In the genomic region with DNA sequence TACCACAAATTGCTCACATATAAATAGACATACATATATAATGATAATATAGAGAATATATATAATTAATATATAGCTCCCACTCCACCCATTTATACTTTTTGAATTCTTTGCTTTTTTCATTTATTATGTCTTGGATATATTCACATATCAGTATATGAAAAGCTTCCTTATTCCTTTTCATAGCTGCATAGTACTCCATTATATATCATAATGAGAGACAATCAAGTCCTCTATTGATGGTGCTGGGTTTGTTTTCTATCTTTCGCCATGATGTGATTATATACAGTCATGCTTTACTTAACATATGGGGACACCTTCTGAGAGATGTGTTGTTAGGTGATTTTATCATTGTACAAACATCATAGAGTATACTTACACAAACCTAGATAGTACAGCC, we compare ENCODE assay signal across 36 cellular contexts. TPM values are rescaled to one million over a fixed set of nuclear protein-coding genes. Genes with fewer than 3 reads are reported as not detected.
DNase-seq lines count a peak whose midpoint lies in the region; ATAC-seq, FAIRE-seq and TF ChIP-seq lines count a peak whose summit lies in the region.
"Had no signal": no experiment of that assay in that cellular context is flagged by ENCODE, and none has a peak within 500 bp of the region (broad histone marks: within the 10 kb centered on the region; RNA-seq: fewer than 3 reads in every experiment).

No MANE protein-coding gene starts in this region.

- no peaks in the 10 kb centered on the region for H3K4me1 Mint-ChIP-seq in activated naive CD4-positive, alpha-beta T cell treated with anti-CD3 and anti-CD28 coated beads, Interleukin-2, amount 50 U/mL, for 24 hours
- H3K4me1 Mint-ChIP-seq: B cell; CD14-positive monocyte; CD4-positive, alpha-beta memory T cell; CD4-positive, CD25-positive, alpha-beta regulatory T cell; CD8-positive, alpha-beta memory T cell had no signal

- no peak for TF ChIP-seq POLR2A in K562 (conservative IDR thresholded peaks at IDR 0.05)

- 35% methylated on average over 1 of the region's 1 CpG for WGBS in K562 (ENCODE audit: insufficient coverage, low coverage, missing lambda C conversion rate)

- H3K4me1 ChIP-seq in HEK293 (ENCODE audit: control insufficient read depth, insufficient read depth, low read length) (peaks cover 4% of the 10 kb centered on the region), K562 (replicated peaks in 1 of 2; ENCODE audit: control insufficient read depth in 2 of 2, insufficient read depth in 2 of 2, low read length in 2 of 2) (peaks cover 0 to 9% of the 10 kb centered on the region in 2 experiments; a peak in 2 of 5 replicates)
- H3K4me1 ChIP-seq: BE2C; BLaER1; BLaER1 treated with 17β-estradiol and CSF1 and Interleukin-3, amounts not matched to agents 10 nM and 100 nM had no signal

- BruUV-seq in K562 (replicated peaks; lab: Mats Ljungman, UMichigan): no TSS peak

- intact Hi-C loops in K562 (cut with micrococcal nuclease): no loop called here

- H3K27me3 ChIP-seq in K562 (ENCODE audit: control insufficient read depth in 2 of 2, insufficient read depth in 2 of 2, low read length in 2 of 2): no peaks in the 10 kb centered on the region
- H3K27me3 ChIP-seq: BE2C; BLaER1; BLaER1 treated with 17β-estradiol and CSF1 and Interleukin-3, amounts not matched to agents 10 nM and 100 nM had no signal

- DNase-seq in activated naive CD4-positive, alpha-beta T cell treated with anti-CD3 and anti-CD28 coated beads, Interleukin-2, amount 50 U/mL, for 16 hours: no peak
- DNase-seq in K562 (ENCODE audit: extremely low read depth in 1 of 4, low spot score in 3 of 4) (no peak), epithelial cell of prostate (ENCODE audit: low read depth, low spot score) (no peak), cerebellar nuclear complex (lab: John Stamatoyannopoulos, UW) (no peak)
- DNase-seq: 8988T; ACHN; AML-193; BE2C; C1 segment of cervical spinal cord; Caco-2; Calu3; CD4-positive, alpha-beta memory T cell; CD4-positive, alpha-beta T cell; CD4-positive, CD25-positive, alpha-beta regulatory T cell; CD8-positive, alpha-beta memory T cell; CD8-positive, alpha-beta T cell; COR-L47; DMS 273 treated with DMSO at 0.1 percent for 48 hours; DMS153; DMS53; DMS79; DMS79 treated with DMSO at 0.1 percent for 48 hours; DND-41; EL had no signal

- ATAC-seq in K562 (no peak), HG02885 (IDR thresholded peaks at IDR 0.05; ENCODE audit: poor library complexity, unreplicated experiment) (no peak), HG02938 (IDR thresholded peaks at IDR 0.05; ENCODE audit: unreplicated experiment) (no peak)
- ATAC-seq: A549; CD8-positive, alpha-beta T cell had no signal

- peaks cover 4% of the 10 kb centered on the region for H3K9me3 Mint-ChIP-seq in activated naive CD4-positive, alpha-beta T cell treated with anti-CD3 and anti-CD28 coated beads, Interleukin-2, amount 50 U/mL, for 24 hours
- H3K9me3 Mint-ChIP-seq: CD4-positive, alpha-beta T cell had no signal

- no peaks in the 10 kb centered on the region for H3K9me1 ChIP-seq in K562 (ENCODE audit: control insufficient read depth, insufficient read depth, low read length)

- TF ChIP-seq RAD21 in K562 (CRISPR knock-in tag; conservative IDR thresholded peaks at IDR 0.05 in 1 of 2, IDR thresholded peaks at IDR 0.05 in 1 of 2): no peak

- FAIRE-seq in K562 (lab: Jason Lieb, UNC): no peak
- FAIRE-seq: A549, D721Med had no signal

- H3K9ac ChIP-seq in K562 (ENCODE audit: insufficient read depth in 1 of 2, low read depth in 2 of 2, low read length in 2 of 2): no peak overlapping the region
- H3K9ac ChIP-seq: BLaER1; BLaER1 treated with 17β-estradiol and CSF1 and Interleukin-3, amounts not matched to agents 10 nM and 100 nM had no signal

- CTCF ChIA-PET in HEK293 (lab: Yijun Ruan, JAX): interaction anchor here (0.7 kb wide), 2 partner anchors 149 to 236 kb away, joined by 3 read pairs; no protein-coding TSS in a partner anchor
- CTCF ChIA-PET in K562 (lab: Yijun Ruan, JAX; ENCODE audit: low intra/inter-chr PET ratio): no interaction called here

- POLR2A ChIA-PET in HEK293 (lab: Yijun Ruan, JAX): no interaction called here
- POLR2A ChIA-PET in K562 (lab: Yijun Ruan, JAX): no interaction called here

- H3K4me3 Mint-ChIP-seq in activated naive CD4-positive, alpha-beta T cell treated with anti-CD3 and anti-CD28 coated beads, Interleukin-2, amount 50 U/mL, for 24 hours: no peak overlapping the region
- H3K4me3 Mint-ChIP-seq: B cell; CD14-positive monocyte; CD4-positive, alpha-beta memory T cell; CD4-positive, alpha-beta T cell; CD4-positive, CD25-positive, alpha-beta regulatory T cell; CD8-positive, alpha-beta memory T cell; CD8-positive, alpha-beta T cell had no signal

- TF ChIP-seq CTCF in HEK293 (tag by site-specific recombination; IDR thresholded peaks at IDR 0.05) (no peak), K562 (IDR thresholded peaks at IDR 0.05 in 2 of 3, conservative IDR thresholded peaks at IDR 0.05 in 1 of 3; ENCODE audit: insufficient read depth in 2 of 3, low read depth in 1 of 3, low read length in 3 of 3) (no peak)

- H3K36me3 ChIP-seq in HEK293 (ENCODE audit: control insufficient read depth in 2 of 2, insufficient read depth in 1 of 2, low read length in 2 of 2) (no peaks in the 10 kb centered on the region), K562 (ENCODE audit: control insufficient read depth, insufficient read depth, low read length) (no peaks in the 10 kb centered on the region)
- H3K36me3 ChIP-seq: BE2C; BLaER1; BLaER1 treated with 17β-estradiol and CSF1 and Interleukin-3, amounts not matched to agents 10 nM and 100 nM had no signal

- H3K36me3 Mint-ChIP-seq in activated naive CD4-positive, alpha-beta T cell treated with anti-CD3 and anti-CD28 coated beads, Interleukin-2, amount 50 U/mL, for 24 hours: peaks cover 2% of the 10 kb centered on the region
- H3K36me3 Mint-ChIP-seq: CD14-positive monocyte; CD4-positive, alpha-beta memory T cell; CD4-positive, CD25-positive, alpha-beta regulatory T cell; CD8-positive, alpha-beta T cell had no signal

- no peaks in the 10 kb centered on the region for H3K27me3 Mint-ChIP-seq in activated naive CD4-positive, alpha-beta T cell treated with anti-CD3 and anti-CD28 coated beads, Interleukin-2, amount 50 U/mL, for 24 hours
- H3K27me3 Mint-ChIP-seq: B cell; CD4-positive, alpha-beta memory T cell; CD4-positive, alpha-beta T cell; CD4-positive, CD25-positive, alpha-beta regulatory T cell; CD8-positive, alpha-beta memory T cell had no signal

- H3K79me2 ChIP-seq in K562 (ENCODE audit: control insufficient read depth, insufficient read depth, low read length): no peaks in the 10 kb centered on the region

- no peak overlapping the region for H2AFZ ChIP-seq in K562 (ENCODE audit: low read depth, low read length)

- no peak for TF ChIP-seq EP300 in K562 (IDR thresholded peaks at IDR 0.05; ENCODE audit: low read length)

- H3K27ac ChIP-seq in HEK293 (ENCODE audit: extremely low read depth, low read depth, low read length) (no peak overlapping the region), K562 (ENCODE audit: extremely low read depth, low read depth, low read length) (no peak overlapping the region), epithelial cell of prostate (peak overlapping the region; percentile 41)
- H3K27ac ChIP-seq: 22Rv1; A549; BLaER1; BLaER1 treated with 17β-estradiol and CSF1 and Interleukin-3, amounts not matched to agents 10 nM and 100 nM; C4-2B had no signal

- no peak overlapping the region for H3K4me2 ChIP-seq in K562 (ENCODE audit: insufficient read depth, low read length)
- H3K4me2 ChIP-seq: A549; BLaER1; BLaER1 treated with 17β-estradiol and CSF1 and Interleukin-3, amounts not matched to agents 10 nM and 100 nM had no signal

- in situ Hi-C loops in K562 (cut with MboI): no loop called here

- H3K4me3 ChIP-seq in HEK293 (ENCODE audit: low read depth, low read length) (no peak overlapping the region), K562 (no peak overlapping the region)
- H3K4me3 ChIP-seq: A549; BLaER1; BLaER1 treated with 17β-estradiol and CSF1 and Interleukin-3, amounts not matched to agents 10 nM and 100 nM had no signal

- peak overlapping the region; percentile 71 for H3K27ac Mint-ChIP-seq in activated naive CD4-positive, alpha-beta T cell treated with anti-CD3 and anti-CD28 coated beads, Interleukin-2, amount 50 U/mL, for 24 hours
- H3K27ac Mint-ChIP-seq: B cell; CD14-positive monocyte; CD4-positive, alpha-beta memory T cell; CD4-positive, alpha-beta T cell; CD4-positive, CD25-positive, alpha-beta regulatory T cell; CD8-positive, alpha-beta memory T cell; CD8-positive, alpha-beta T cell had no signal

- H4K20me1 ChIP-seq in K562 (replicated peaks; ENCODE audit: control insufficient read depth, insufficient read depth, low read length): no peaks in the 10 kb centered on the region
- H4K20me1 ChIP-seq: BLaER1; BLaER1 treated with 17β-estradiol and CSF1 and Interleukin-3, amounts not matched to agents 10 nM and 100 nM had no signal

- H3K9me3 ChIP-seq in HEK293 (ENCODE audit: control insufficient read depth, insufficient read depth, low read depth, low read length) (no peaks in the 10 kb centered on the region), K562 (replicated peaks; ENCODE audit: control insufficient read depth, insufficient read depth, low read depth, low read length) (no peaks in the 10 kb centered on the region; the same call in 1 of the 2 replicates)
- H3K9me3 ChIP-seq: A549, BE2C, BLaER1 had no signal

TF ChIP-seq in HEK293, 187 proteins besides CTCF, POLR2A, EP300 and RAD21 (continues in another document):
- TF ChIP-seq ZNF776 (tag by site-specific recombination; IDR thresholded peaks at IDR 0.05; ENCODE audit: borderline replicate concordance) (no peak), ZNF596 (tag by site-specific recombination; IDR thresholded peaks at IDR 0.05) (no peak)

TF ChIP-seq in K562, 482 proteins besides CTCF, POLR2A, EP300 and RAD21 (continues in another document):
- no peak for TF ChIP-seq PHF21A (IDR thresholded peaks at IDR 0.05; ENCODE audit: borderline replicate concordance, low read depth)
- no peak for TF ChIP-seq PTRF (tag; IDR thresholded peaks at IDR 0.05)

RNA-seq across cellular contexts. Expression of gene ELL2, which starts 51.6 kb away (rescaled TPM):
- 31.2 and 65.3 TPM in 2 replicates for total RNA-seq in K562 (2011; cell fraction: chromatin; rRNA removed; ENCODE audit: low replicate concordance)
- 11.2 and 15.0 TPM in 2 replicates for total RNA-seq in K562 (2011; cell fraction: nucleolus; rRNA removed)
- total RNA-seq in K562 (2011; cell fraction: nucleoplasm; rRNA removed): 29.9 and 45.8 TPM in 2 replicates
- total RNA-seq in K562 (2014; rRNA removed) (14.0 and 18.3 TPM in 2 replicates), K562 (2014; rRNA removed; fragmentation: Illumina TruSeq; extraction: Trizol) (14.7 and 17.1 TPM in 2 replicates), K562 (2015; rRNA removed; fragmentation: Illumina TruSeq; extraction: Trizol) (10.1 and 12.5 TPM in 2 replicates), K562 (2021) (16.2 and 23.1 TPM in 2 replicates)
- polyA plus RNA-seq in K562 (2011; rRNA removed) (11.1 and 16.3 TPM in 2 replicates), K562 (2014; fragmentation: Illumina TruSeq; extraction: Trizol) (11.4 and 14.5 TPM in 2 replicates), K562 (2014; fragmentation: Nextera tagmentation; extraction: Ambion mirVana) (1 to 10 TPM; 4.3 to 6.8 TPM), K562 (2014; rRNA removed) (9.0 and 14.6 TPM in 2 replicates)
- polyA plus RNA-seq in K562 (2011; cell fraction: cytosol; rRNA removed): 4.0 and 4.7 TPM in 2 replicates
- 13.8 and 14.7 TPM in 2 replicates for polyA plus RNA-seq in K562 (2011; cell fraction: nucleus; rRNA removed)
- polyA plus RNA-seq in K562 (2012): 8.3 and 11.9 TPM in 2 replicates
- 21.9 and 28.0 TPM in 2 replicates for polyA minus RNA-seq in K562 (2011; rRNA and poly(A)+ RNA removed)
- 4.8 and 11.7 TPM in 2 replicates for polyA minus RNA-seq in K562 (2011; cell fraction: cytosol; rRNA and poly(A)+ RNA removed)
- polyA minus RNA-seq in K562 (2011; cell fraction: nucleus; rRNA and poly(A)+ RNA removed): 21.4 and 33.0 TPM in 2 replicates
